ENCODE assay signal across 15 cellular contexts in the genomic region with DNA sequence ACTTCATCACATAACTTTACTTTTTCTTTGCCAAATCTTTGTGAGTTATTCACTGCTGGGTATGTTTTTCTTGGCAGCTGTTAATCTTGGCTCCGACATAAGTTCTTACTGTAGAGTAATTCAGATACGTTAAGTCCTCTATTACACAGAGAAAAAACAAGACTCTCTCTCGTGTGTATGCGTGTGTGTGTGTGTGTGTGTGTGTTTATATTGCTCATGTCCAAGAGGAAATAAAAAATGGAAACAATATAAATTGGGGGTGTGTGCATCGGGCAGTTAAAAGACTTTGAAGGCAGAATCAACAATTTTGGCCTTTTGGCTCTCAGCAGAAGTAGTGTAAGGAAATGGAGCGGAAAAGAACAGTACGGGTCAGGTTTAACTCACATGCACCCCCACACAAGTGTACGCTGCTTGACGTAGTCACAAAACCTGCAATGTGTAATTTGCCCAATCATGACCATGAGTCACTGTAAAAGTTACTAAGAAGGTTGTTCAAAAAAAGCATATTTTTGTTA.
DNase-seq lines count a peak whose midpoint lies in the region; ATAC-seq, FAIRE-seq and TF ChIP-seq lines count a peak whose summit lies in the region.
"Had no signal": no experiment of that assay in that cellular context is flagged by ENCODE, and none has a peak within 500 bp of the region (broad histone marks: within the 10 kb centered on the region; RNA-seq: fewer than 3 reads in every experiment).

No MANE protein-coding gene starts in this region.

- no peak overlapping the region for H4K91ac ChIP-seq in mesenchymal stem cell (ENCODE audit: low read length)

- H3K27ac Mint-ChIP-seq in activated CD4-positive, alpha-beta memory T cell treated with anti-CD3 and anti-CD28 coated beads, Interleukin-2, amount 10 ng/mL, durations not matched to agents 7 days and 5 days = no peak overlapping the region
- H3K27ac Mint-ChIP-seq: memory B cell had no signal

- H3K36me3 ChIP-seq in mesenchymal stem cell (ENCODE audit: control insufficient read depth in 1 of 2, insufficient read depth in 2 of 2, low read depth in 1 of 2, low read length in 2 of 2) = peaks cover 0 to 9% of the 10 kb centered on the region in 2 experiments
- H3K36me3 ChIP-seq: BLaER1 treated with 17β-estradiol and CSF1 and Interleukin-3, amounts not matched to agents 10 nM and 100 nM had no signal

- H3K4me1 ChIP-seq in A549 (peaks cover 78% of the 10 kb centered on the region), mesenchymal stem cell (ENCODE audit: control insufficient read depth, insufficient read depth, low read depth, low read length) (peaks cover 3% of the 10 kb centered on the region)
- H3K4me1 ChIP-seq: BLaER1 treated with 17β-estradiol and CSF1 and Interleukin-3, amounts not matched to agents 10 nM and 100 nM had no signal

- peaks cover 1% of the 10 kb centered on the region for H3K9me3 Mint-ChIP-seq in activated CD4-positive, alpha-beta memory T cell treated with anti-CD3 and anti-CD28 coated beads, Interleukin-2, amount 10 ng/mL, durations not matched to agents 7 days and 5 days
- H3K9me3 Mint-ChIP-seq: memory B cell had no signal

- H2BK5ac ChIP-seq in mesenchymal stem cell (ENCODE audit: low read depth, low read length, poor library complexity, severe bottlenecking) = no peak overlapping the region

- no peaks in the 10 kb centered on the region for H3K4me1 Mint-ChIP-seq in activated CD4-positive, alpha-beta memory T cell treated with anti-CD3 and anti-CD28 coated beads, Interleukin-2, amount 10 ng/mL, durations not matched to agents 7 days and 5 days
- H3K4me1 Mint-ChIP-seq: memory B cell had no signal

- no peak overlapping the region for H3K14ac ChIP-seq in mesenchymal stem cell (ENCODE audit: low read length in 2 of 2)

- H3K4ac ChIP-seq in mesenchymal stem cell (ENCODE audit: low read depth in 1 of 2, low read length in 2 of 2) = no peak overlapping the region

- no peaks in the 10 kb centered on the region for H3K27me3 ChIP-seq in mesenchymal stem cell (ENCODE audit: control insufficient read depth in 1 of 2, insufficient read depth in 1 of 2, low read length in 2 of 2)
- H3K27me3 ChIP-seq: BLaER1 treated with 17β-estradiol and CSF1 and Interleukin-3, amounts not matched to agents 10 nM and 100 nM had no signal

- FAIRE-seq in A549 (lab: Jason Lieb, UNC) = peak; percentile 92

- TF ChIP-seq CTCF in A549 (IDR thresholded peaks at IDR 0.05) = no peak

- TF ChIP-seq EP300 in A549 (IDR thresholded peaks at IDR 0.05) (peak; percentile 67 to 81; a peak in 3 of 5 replicates), Ishikawa (IDR thresholded peaks at IDR 0.05; ENCODE audit: borderline replicate concordance) (no peak)

- TF ChIP-seq POLR2A in A549 (IDR thresholded peaks at IDR 0.05; ENCODE audit: low read length) = no peak

- CTCF ChIA-PET in A549 (lab: Yijun Ruan, JAX) = interaction anchor here (0.6 to 1.3 kb wide), 2 partner anchors 9 to 241 kb away, joined by 3 read pairs; no protein-coding TSS in a partner anchor
- CTCF ChIA-PET in activated CD4-positive, alpha-beta memory T cell treated with anti-CD3 and anti-CD28 coated beads, Interleukin-2, amount 10 ng/mL, durations not matched to agents 7 days and 5 days (lab: Charles Lee) = no interaction called here

- no peak overlapping the region for H4K8ac ChIP-seq in mesenchymal stem cell (ENCODE audit: low read length)

- H3K4me3 ChIP-seq in A549 (peak overlapping the region; percentile 79), mesenchymal stem cell (ENCODE audit: insufficient read depth in 1 of 2, low read depth in 1 of 2, low read length in 2 of 2) (peak overlapping the region in 1 of 2 experiments; percentile 64)
- H3K4me3 ChIP-seq: BLaER1 treated with 17β-estradiol and CSF1 and Interleukin-3, amounts not matched to agents 10 nM and 100 nM had no signal

- DNase-seq in A549 (ENCODE audit: low read depth in 1 of 2, low spot score in 1 of 2) = peak in 1 of 2 experiments; percentile 84
- DNase-seq in dedifferentiated amniotic fluid mesenchymal stem cell (ENCODE audit: extremely low spot score) = peak; percentile 95
- DNase-seq in mesenchymal stem cell = no peak
- DNase-seq in NCI-H2107 treated with DMSO at 0.1 percent for 48 hours (lab: John Stamatoyannopoulos, UW; ENCODE audit: unreplicated experiment) = no peak
- DNase-seq in activated CD4-positive, alpha-beta memory T cell treated with anti-CD3 and anti-CD28 coated beads, Interleukin-2, amount 10 ng/mL, durations not matched to agents 7 days and 5 days = no peak
- DNase-seq in amygdala (lab: John Stamatoyannopoulos, UW) = no peak
- DNase-seq: cortex of kidney, GOT3, NCI-H2171, trophoblast cell had no signal

- POLR2A ChIA-PET in A549 (lab: Yijun Ruan, JAX) = interaction anchor here (1.2 to 1.9 kb wide), 3 partner anchors 10 to 42 kb away, joined by 6 to 8 read pairs (median 7); no protein-coding TSS in a partner anchor
- POLR2A ChIA-PET in activated CD4-positive, alpha-beta memory T cell treated with anti-CD3 and anti-CD28 coated beads, Interleukin-2, amount 10 ng/mL, durations not matched to agents 7 days and 5 days (lab: Charles Lee) = no interaction called here

- no peaks in the 10 kb centered on the region for H3K36me3 Mint-ChIP-seq in activated CD4-positive, alpha-beta memory T cell treated with anti-CD3 and anti-CD28 coated beads, Interleukin-2, amount 10 ng/mL, durations not matched to agents 7 days and 5 days (ENCODE audit: low read depth)
- H3K36me3 Mint-ChIP-seq: memory B cell had no signal

- peak overlapping the region; percentile 83 to 94 for H3K27ac ChIP-seq in A549
- peak overlapping the region; percentile 93 for H3K27ac ChIP-seq in mesenchymal stem cell (ENCODE audit: low read length, poor library complexity, severe bottlenecking)
- H3K27ac ChIP-seq: BLaER1 treated with 17β-estradiol and CSF1 and Interleukin-3, amounts not matched to agents 10 nM and 100 nM; HL-60 had no signal

- peak; percentile 66 to 80 for ATAC-seq in A549
- no peak for ATAC-seq in GM21526 (IDR thresholded peaks at IDR 0.05; ENCODE audit: low FRiP score, unreplicated experiment)

- no peak overlapping the region for H3K23ac ChIP-seq in mesenchymal stem cell (ENCODE audit: low read length in 2 of 2)

- H3K4me2 ChIP-seq in A549 (peak overlapping the region; percentile 95), mesenchymal stem cell (ENCODE audit: low read length, poor library complexity, severe bottlenecking) (peak overlapping the region; percentile 32)
- H3K4me2 ChIP-seq: BLaER1 treated with 17β-estradiol and CSF1 and Interleukin-3, amounts not matched to agents 10 nM and 100 nM had no signal

- peaks cover 2% of the 10 kb centered on the region; the same call in 1 of the 3 replicates for H3K9me3 ChIP-seq in A549
- H3K9me3 ChIP-seq in mesenchymal stem cell (ENCODE audit: control insufficient read depth, low read length) = no peaks in the 10 kb centered on the region

- H3K79me1 ChIP-seq in mesenchymal stem cell (replicated peaks; ENCODE audit: low read length, poor library complexity, severe bottlenecking) = peaks cover under 1% of the 10 kb centered on the region

- no peak overlapping the region for H2BK12ac ChIP-seq in mesenchymal stem cell (ENCODE audit: low read length in 2 of 2)

- H3K9ac ChIP-seq in mesenchymal stem cell (ENCODE audit: low read length) = peak overlapping the region; percentile 89
- H3K9ac ChIP-seq: BLaER1 treated with 17β-estradiol and CSF1 and Interleukin-3, amounts not matched to agents 10 nM and 100 nM had no signal

- H3K27me3 Mint-ChIP-seq in activated CD4-positive, alpha-beta memory T cell treated with anti-CD3 and anti-CD28 coated beads, Interleukin-2, amount 10 ng/mL, durations not matched to agents 7 days and 5 days = peaks cover 5% of the 10 kb centered on the region

- H3K18ac ChIP-seq in mesenchymal stem cell (ENCODE audit: low read depth in 1 of 2, low read length in 2 of 2) = no peak overlapping the region

- H2AFZ ChIP-seq in mesenchymal stem cell (ENCODE audit: low read depth, low read length) = no peak overlapping the region

- no peak overlapping the region for H2BK120ac ChIP-seq in mesenchymal stem cell (ENCODE audit: low read depth, low read length)

- WGBS in A549 (ENCODE audit: missing lambda C conversion rate) = 1% methylated on average over 9 of the region's 9 CpGs
- WGBS in mesenchymal stem cell = 73% methylated on average over 6 of the region's 9 CpGs

- TF ChIP-seq RAD21 in A549 (conservative IDR thresholded peaks at IDR 0.05 in 1 of 2, IDR thresholded peaks at IDR 0.05 in 1 of 2) (no peak), Ishikawa (IDR thresholded peaks at IDR 0.05; ENCODE audit: low read depth) (no peak)

- no peak overlapping the region for H2AK5ac ChIP-seq in mesenchymal stem cell (ENCODE audit: low read length, severe bottlenecking)

- H2BK15ac ChIP-seq in mesenchymal stem cell (ENCODE audit: low read depth, poor library complexity, severe bottlenecking) = no peak overlapping the region

- no peak overlapping the region for H3K4me3 Mint-ChIP-seq in activated CD4-positive, alpha-beta memory T cell treated with anti-CD3 and anti-CD28 coated beads, Interleukin-2, amount 10 ng/mL, durations not matched to agents 7 days and 5 days
- H3K4me3 Mint-ChIP-seq: memory B cell had no signal

TF ChIP-seq in A549, 52 proteins besides CTCF, POLR2A, EP300 and RAD21 (continues in another document):
- TF ChIP-seq, protein P1, sequence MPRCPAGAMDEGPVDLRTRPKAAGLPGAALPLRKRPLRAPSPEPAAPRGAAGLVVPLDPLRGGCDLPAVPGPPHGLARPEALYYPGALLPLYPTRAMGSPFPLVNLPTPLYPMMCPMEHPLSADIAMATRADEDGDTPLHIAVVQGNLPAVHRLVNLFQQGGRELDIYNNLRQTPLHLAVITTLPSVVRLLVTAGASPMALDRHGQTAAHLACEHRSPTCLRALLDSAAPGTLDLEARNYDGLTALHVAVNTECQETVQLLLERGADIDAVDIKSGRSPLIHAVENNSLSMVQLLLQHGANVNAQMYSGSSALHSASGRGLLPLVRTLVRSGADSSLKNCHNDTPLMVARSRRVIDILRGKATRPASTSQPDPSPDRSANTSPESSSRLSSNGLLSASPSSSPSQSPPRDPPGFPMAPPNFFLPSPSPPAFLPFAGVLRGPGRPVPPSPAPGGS (IDR thresholded peaks at IDR 0.05) = peak; percentile 83; the same call in 2 of the 3 replicates
- TF ChIP-seq GATA3 (IDR thresholded peaks at IDR 0.05; ENCODE audit: borderline replicate concordance) (peak; percentile 74), JUNB (IDR thresholded peaks at IDR 0.05) (peak; percentile 79)

TF ChIP-seq in Ishikawa, 13 proteins besides CTCF, POLR2A, EP300 and RAD21:
- TF ChIP-seq CEBPB (IDR thresholded peaks at IDR 0.05) (no peak), FOXM1 (IDR thresholded peaks at IDR 0.05; ENCODE audit: borderline replicate concordance, low read depth) (no peak), ZBTB7A (IDR thresholded peaks at IDR 0.05; ENCODE audit: low read depth) (no peak), NFIC (IDR thresholded peaks at IDR 0.05) (peak; percentile 88), TAF1 (IDR thresholded peaks at IDR 0.05; ENCODE audit: low read depth) (no peak)
